35 cellular contexts compared by ENCODE assay signal in genomic region chr2:236834284-236834683, GRCh38.
"Had no signal": no experiment of that assay in that cellular context is flagged by ENCODE, and none has a peak within 500 bp of the region (broad histone marks: within the 10 kb centered on the region; RNA-seq: fewer than 3 reads in every experiment).

No MANE protein-coding gene starts in this region.

- H3K4me1 ChIP-seq: Peyer's patch had no signal

- H3K27me3 ChIP-seq: brain microvascular endothelial cell, MG63, Peyer's patch, SJSA1 had no signal

- H3K9me3 ChIP-seq: Peyer's patch had no signal

- H3K4me3 ChIP-seq: MG63, Peyer's patch, SJSA1 had no signal

- H3K27ac ChIP-seq: brain microvascular endothelial cell, Peyer's patch, SJSA1, VCaP had no signal

- H3K36me3 ChIP-seq: brain microvascular endothelial cell, MG63, Peyer's patch, SJSA1 had no signal

- DNase-seq: activated B cell treated with CpG ODN at 0.5 μM for 24 hours; activated CD4-positive, alpha-beta memory T cell treated with anti-CD3 and anti-CD28 coated beads for 36 hours; activated CD4-positive, alpha-beta T cell treated with anti-CD3 and anti-CD28 coated beads for 4 hours; activated CD4-positive, alpha-beta T cell treated with anti-CD3 and anti-CD28 coated beads, Interleukin-2, amount 50 U/mL, for 1 hour; activated CD4-positive, CD25-positive, alpha-beta regulatory T cell treated with anti-CD3 and anti-CD28 coated beads, Interleukin-2, amount 50 U/mL, for 72 hours; activated CD8-positive, alpha-beta memory T cell treated with anti-CD3 and anti-CD28 coated beads, Interleukin-2, amount 50 U/mL, for 4 hours; activated effector memory CD4-positive, alpha-beta T cell treated with Interleukin-2 at 50 U/mL for 16 hours; activated naive CD4-positive, alpha-beta T cell treated with anti-CD3 and anti-CD28 coated beads, Interleukin-2, amount 10 ng/mL, durations not matched to agents 7 days and 5 days; activated naive CD8-positive, alpha-beta T cell treated with anti-CD3 and anti-CD28 coated beads, Interleukin-2, amount 50 U/mL, for 24 hours; activated T-cell treated with anti-CD3 and anti-CD28 coated beads for 4 hours; activated T-cell treated with anti-CD3 and anti-CD28 coated beads, Interleukin-2, amount 50 U/mL, for 48 hours; anterior cingulate cortex; central memory CD4-positive, alpha-beta T cell; Kasumi-1; KG1; MG63; NCI-H1092; NCI-H1436 treated with DMSO at 0.1 percent for 48 hours; NCI-H1694 treated with DMSO at 0.1 percent for 48 hours; NCI-H2029; NCI-H345; NCI-H524 treated with DMSO at 0.1 percent for 48 hours; NCI-H748 treated with DMSO at 0.1 percent for 48 hours; NK-92 treated with Interleukin-12 subunit alpha and Interleukin-12 subunit beta, amount 100 ng/mL, for 24 hours; PC-3; Peyer's patch; RPMI8226; SHP77 treated with DMSO at 0.1 percent for 48 hours; SW 1271; T-helper 1 cell; T-helper 2 cell; T-helper 9 cell had no signal
